12 cellular contexts compared by ENCODE assay signal in the genomic region with DNA sequence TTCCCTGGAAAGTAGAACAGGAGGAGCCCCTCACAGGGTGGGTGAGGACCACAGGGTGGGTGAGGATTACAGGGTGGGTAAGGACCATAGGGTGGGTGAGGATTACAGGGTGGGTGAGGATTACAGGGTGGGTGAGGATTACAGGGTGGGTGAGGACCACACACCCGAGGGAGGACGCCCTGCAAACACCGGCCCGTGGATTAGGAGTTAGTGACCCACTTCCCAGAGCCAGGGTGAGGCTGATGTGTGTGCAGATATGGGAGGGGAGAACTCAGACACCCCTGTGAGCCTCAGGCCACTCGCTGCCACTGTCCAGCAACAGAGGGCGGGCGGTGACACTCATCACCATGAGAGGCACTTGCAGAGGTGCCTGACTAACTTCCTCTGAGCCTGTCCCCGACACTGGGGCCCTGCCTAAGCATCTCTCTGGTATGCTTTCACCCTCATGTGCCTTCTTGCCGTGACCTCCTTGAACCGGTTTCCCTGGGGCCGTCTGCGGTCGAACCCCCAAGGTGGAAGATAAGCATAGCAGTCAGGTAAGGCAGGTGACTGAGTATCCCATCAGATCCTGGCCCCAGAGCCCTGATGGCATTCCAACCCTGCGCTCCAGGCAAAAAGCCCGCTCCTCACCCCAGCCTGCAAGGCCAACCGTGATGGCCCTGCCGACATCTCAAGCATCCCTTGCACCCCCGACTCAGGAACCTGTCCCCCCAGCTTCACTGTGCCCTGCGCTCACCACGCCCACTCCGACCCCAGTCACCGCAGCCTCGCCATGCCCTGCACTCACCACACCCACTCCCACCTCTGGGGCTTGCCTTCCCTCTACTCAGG.
DNase-seq lines count a peak whose midpoint lies in the region; ATAC-seq lines count a peak whose summit lies in the region.
"Had no signal": no experiment of that assay in that cellular context is flagged by ENCODE, and none has a peak within 500 bp of the region (broad histone marks: within the 10 kb centered on the region; RNA-seq: fewer than 3 reads in every experiment).

No MANE protein-coding gene starts in this region.

- no peak overlapping the region for H3K14ac ChIP-seq in trophoblast cell (ENCODE audit: low read length)

- H3K79me2 ChIP-seq in trophoblast cell (ENCODE audit: control insufficient read depth, insufficient read depth, low read length, poor library complexity): peaks cover 3% of the 10 kb centered on the region

- H3K27ac ChIP-seq in CD4-positive, alpha-beta memory T cell (ENCODE audit: low read depth, low read length): peak overlapping the region; percentile 23
- no peak overlapping the region for H3K27ac ChIP-seq in trophoblast cell (ENCODE audit: low read depth, low read length)
- H3K27ac ChIP-seq: tibial artery had no signal

- H3K4me1 ChIP-seq in CD4-positive, alpha-beta memory T cell (ENCODE audit: insufficient read depth, low read length): peaks cover 100% of the 10 kb centered on the region
- peaks cover 3 to 24% of the 10 kb centered on the region in 2 experiments for H3K4me1 ChIP-seq in trophoblast cell (ENCODE audit: control insufficient read depth in 1 of 2, insufficient read depth in 2 of 2, low read length in 2 of 2)

- H4K8ac ChIP-seq in trophoblast cell (ENCODE audit: low read depth, low read length): no peak overlapping the region

- no peaks in the 10 kb centered on the region for H3K27me3 Mint-ChIP-seq in CD4-positive, alpha-beta memory T cell
- no peaks in the 10 kb centered on the region for H3K27me3 Mint-ChIP-seq in T-helper 17 cell

- no peaks in the 10 kb centered on the region for H3K9me3 ChIP-seq in CD4-positive, alpha-beta memory T cell (ENCODE audit: control insufficient read depth in 1 of 2, low read length in 2 of 2)
- no peaks in the 10 kb centered on the region for H3K9me3 ChIP-seq in T-helper 17 cell (ENCODE audit: control insufficient read depth, low read length, poor library complexity, severe bottlenecking)
- no peaks in the 10 kb centered on the region for H3K9me3 ChIP-seq in trophoblast cell (ENCODE audit: insufficient read depth, low read depth, low read length)
- H3K9me3 ChIP-seq: tibial artery had no signal

- H3K9me3 Mint-ChIP-seq in CD4-positive, alpha-beta memory T cell: no peaks in the 10 kb centered on the region

- no peak overlapping the region for H3K18ac ChIP-seq in trophoblast cell (ENCODE audit: low read length)

- no peak overlapping the region for H2AK5ac ChIP-seq in trophoblast cell (ENCODE audit: low read length)

- no peaks in the 10 kb centered on the region for H3K27me3 ChIP-seq in CD4-positive, alpha-beta memory T cell (ENCODE audit: insufficient read depth, low read length)
- H3K27me3 ChIP-seq in trophoblast cell (ENCODE audit: insufficient read depth, low read length): no peaks in the 10 kb centered on the region
- H3K27me3 ChIP-seq: tibial artery had no signal

- POLR2A ChIA-PET in CD4-positive, alpha-beta memory T cell (lab: Charles Lee; ENCODE audit: partially characterized antibody): interaction anchor here (1.0 to 25.7 kb wide), 7 partner anchors 10 to 49 kb away, joined by 3 to 439 read pairs (median 14); no protein-coding TSS in a partner anchor

- no peaks in the 10 kb centered on the region for H3K79me1 ChIP-seq in trophoblast cell (ENCODE audit: low read length)

- no peak for ATAC-seq in T-helper 17 cell
- no peak for ATAC-seq in left ventricle myocardium superior

- intact Hi-C loops in CD4-positive, alpha-beta memory T cell (cut with micrococcal nuclease): loop anchor here (2.0 kb wide), 1 partner anchor 19 kb away; no protein-coding TSS in a partner anchor
- intact Hi-C loops in left ventricle myocardium superior (cut with micrococcal nuclease): no loop called here

- no CpG with 5 or more reads among the region's 23 CpGs for WGBS in trophoblast cell (ENCODE audit: extremely low coverage, insufficient coverage, insufficient read length)

- H3K9ac ChIP-seq in trophoblast cell (ENCODE audit: low read length): no peak overlapping the region

- peak overlapping the region; percentile 36 to 96 (median 90) for H3K27ac Mint-ChIP-seq in CD4-positive, alpha-beta memory T cell
- H3K27ac Mint-ChIP-seq in T-helper 17 cell: peak overlapping the region; percentile 96

- DNase-seq in CD4-positive, alpha-beta memory T cell: no peak
- DNase-seq in T-helper 17 cell: no peak
- peak; percentile 39 for DNase-seq in left ventricle myocardium superior
- DNase-seq in trophoblast cell: peak; percentile 92 to 93
- no peak for DNase-seq in activated CD4-positive, CD25-positive, alpha-beta regulatory T cell (lab: John Stamatoyannopoulos, UW)
- DNase-seq in amniotic stem cell (lab: John Stamatoyannopoulos, UW): no peak
- DNase-seq in NCI-H345 treated with DMSO at 0.1 percent for 48 hours (lab: John Stamatoyannopoulos, UW; ENCODE audit: unreplicated experiment): no peak
- no peak for DNase-seq in effector CD8-positive, alpha-beta T cell (lab: John Stamatoyannopoulos, UW)
- DNase-seq: activated CD4-positive, alpha-beta T cell treated with anti-CD3 and anti-CD28 coated beads, Interleukin-2, amount 50 U/mL, for 4 hours; activated effector memory CD4-positive, alpha-beta T cell treated with Interleukin-2 at 50 U/mL for 16 hours; EL; tibial artery had no signal

- no peak overlapping the region for H2BK5ac ChIP-seq in trophoblast cell (ENCODE audit: low read depth, low read length, poor library complexity)

- H3K4ac ChIP-seq in trophoblast cell (ENCODE audit: low read depth, low read length): no peak overlapping the region

- H3K4me2 ChIP-seq in trophoblast cell (ENCODE audit: low read length): no peak overlapping the region

- H3K4me3 Mint-ChIP-seq in CD4-positive, alpha-beta memory T cell: peak overlapping the region in 7 of 8 donors; percentile 47 to 84 (median 67)
- peak overlapping the region; percentile 61 for H3K4me3 Mint-ChIP-seq in T-helper 17 cell

- H3K36me3 ChIP-seq in CD4-positive, alpha-beta memory T cell (ENCODE audit: insufficient read depth, low read length): peaks cover 17% of the 10 kb centered on the region
- H3K36me3 ChIP-seq in trophoblast cell (ENCODE audit: control insufficient read depth in 1 of 2, insufficient read depth in 2 of 2, low read length in 2 of 2): peaks cover 3 to 6% of the 10 kb centered on the region in 2 experiments
- H3K36me3 ChIP-seq: tibial artery had no signal

- no peak overlapping the region for H4K12ac ChIP-seq in trophoblast cell (ENCODE audit: low read depth, low read length)

- no peak overlapping the region for H2BK120ac ChIP-seq in trophoblast cell (ENCODE audit: insufficient read depth, low read length, poor library complexity)

- H2AFZ ChIP-seq in trophoblast cell (ENCODE audit: insufficient read depth, low read length, poor library complexity): no peak overlapping the region

- H3K4me3 ChIP-seq in CD4-positive, alpha-beta memory T cell (ENCODE audit: low read length in 2 of 2): no peak overlapping the region
- no peak overlapping the region for H3K4me3 ChIP-seq in trophoblast cell (ENCODE audit: low read depth, low read length)
- H3K4me3 ChIP-seq: tibial artery had no signal

- H3K4me1 Mint-ChIP-seq in CD4-positive, alpha-beta memory T cell: peaks cover 61 to 98% (median 82%) of the 10 kb centered on the region in 4 donors
- H3K4me1 Mint-ChIP-seq in T-helper 17 cell: peaks cover 71% of the 10 kb centered on the region

- CTCF ChIA-PET in CD4-positive, alpha-beta memory T cell (lab: Charles Lee; ENCODE audit: partially characterized antibody): interaction anchor here (1.2 to 10.1 kb wide), 6 partner anchors 8 to 72 kb away, joined by 5 to 87 read pairs (median 17); no protein-coding TSS in a partner anchor

- H3K36me3 Mint-ChIP-seq in CD4-positive, alpha-beta memory T cell: peaks cover 6 to 33% of the 10 kb centered on the region in 2 donors
- H3K36me3 Mint-ChIP-seq in T-helper 17 cell (ENCODE audit: low read depth): peaks cover 8% of the 10 kb centered on the region

- H3K23ac ChIP-seq in trophoblast cell (ENCODE audit: low read length): no peak overlapping the region

- no peak overlapping the region for H2BK12ac ChIP-seq in trophoblast cell (ENCODE audit: low read length)

- no peak overlapping the region for H4K91ac ChIP-seq in trophoblast cell (ENCODE audit: low read depth, low read length)

Comparison
In these comparisons a context has a peak if more than half of its experiments do, and no peak if none do; other contexts are left out.
1. DNase-seq: peak in left ventricle myocardium superior (single experiment) and trophoblast cell (2 of 2); none in CD4-positive, alpha-beta memory T cell (0 of 5), T-helper 17 cell (0 of 3), activated CD4-positive, CD25-positive, alpha-beta regulatory T cell (0 of 4), amniotic stem cell (single experiment), NCI-H345 treated with DMSO at 0.1 percent for 48 hours (single experiment) and effector CD8-positive, alpha-beta T cell (single experiment).